Comparison of ENCODE assay signal across 16 cellular contexts in the genomic region with DNA sequence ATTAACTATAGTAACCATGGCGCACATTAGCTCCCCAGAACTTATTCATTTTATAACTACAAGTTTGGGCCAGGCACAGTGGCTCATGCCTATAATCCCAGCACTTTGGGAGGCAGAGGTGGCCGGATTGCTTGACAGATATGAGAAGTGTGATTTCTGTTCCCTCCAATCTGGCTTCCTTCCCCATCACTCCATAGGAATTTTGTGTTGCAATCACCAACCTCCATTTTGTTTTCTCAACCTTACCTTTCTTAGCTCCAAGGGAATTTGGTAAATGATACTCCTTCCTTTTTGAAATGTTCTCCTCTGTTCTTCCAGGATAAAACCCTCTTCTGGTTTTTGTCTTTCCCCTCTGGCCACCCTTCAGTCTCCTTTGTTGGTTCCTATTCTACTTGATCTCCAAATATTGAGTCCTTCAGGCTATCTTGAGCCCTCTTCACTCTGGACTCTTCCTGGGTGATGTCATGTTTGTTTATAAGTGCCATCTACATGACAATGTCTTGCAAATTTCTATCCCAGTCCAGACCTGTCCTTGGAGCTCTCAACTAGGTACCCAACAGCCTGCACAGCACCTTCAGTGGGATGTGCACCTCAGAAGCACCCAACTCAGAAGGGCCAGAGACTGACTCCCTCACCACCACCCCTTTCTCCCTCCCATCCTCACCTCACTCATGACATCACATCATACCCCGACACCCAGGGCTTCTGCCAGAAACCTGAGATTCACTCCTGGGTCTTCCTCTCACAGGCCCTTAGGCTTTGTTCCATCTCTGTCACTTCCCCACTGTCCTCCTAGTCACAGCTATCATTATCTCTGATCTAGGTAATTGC. TPM values are rescaled to one million over a fixed set of nuclear protein-coding genes. Genes with fewer than 3 reads are reported as not detected.
DNase-seq lines count a peak whose midpoint lies in the region; ATAC-seq, FAIRE-seq and TF ChIP-seq lines count a peak whose summit lies in the region.
"Had no signal": no experiment of that assay in that cellular context is flagged by ENCODE, and none has a peak within 500 bp of the region (broad histone marks: within the 10 kb centered on the region; RNA-seq: fewer than 3 reads in every experiment).

No MANE protein-coding gene starts in this region.

- H3K4me2 ChIP-seq in GM12878 (ENCODE audit: control insufficient read depth, insufficient read depth) (no peak overlapping the region), OCI-LY7 (ENCODE audit: low read length) (no peak overlapping the region)

- TF ChIP-seq CTCF in AG10803 (conservative IDR thresholded peaks at IDR 0.05; ENCODE audit: low read length) = no peak
- no peak for TF ChIP-seq CTCF in GM12878 (IDR thresholded peaks at IDR 0.05 in 2 of 3, conservative IDR thresholded peaks at IDR 0.05 in 1 of 3; ENCODE audit: control insufficient read depth in 2 of 3, extremely low read depth in 1 of 3, insufficient read depth in 1 of 3, low read depth in 3 of 3, low read length in 3 of 3)
- no peak for TF ChIP-seq CTCF in suprapubic skin (IDR thresholded peaks at IDR 0.05)
- TF ChIP-seq CTCF in OCI-LY7 (conservative IDR thresholded peaks at IDR 0.05; ENCODE audit: low read length) = no peak

- no peak for TF ChIP-seq EP300 in GM12878 (IDR thresholded peaks at IDR 0.05; ENCODE audit: borderline replicate concordance in 1 of 2, control insufficient read depth in 1 of 2, low read depth in 2 of 2, low read length in 2 of 2)
- no peak for TF ChIP-seq EP300 in suprapubic skin (IDR thresholded peaks at IDR 0.05)

- no peak overlapping the region for H3K9ac ChIP-seq in GM12878 (ENCODE audit: control insufficient read depth, insufficient read depth, low read length)

- BruUV-seq in GM12878 (replicated peaks; lab: Mats Ljungman, UMichigan) (no TSS peak), OCI-LY7 (replicated peaks; lab: Mats Ljungman, UMichigan) (no TSS peak)

- H3K27me3 ChIP-seq in GM12878 (replicated peaks in 1 of 2; ENCODE audit: control insufficient read depth in 2 of 2, insufficient read depth in 2 of 2, low read length in 1 of 2) (no peaks in the 10 kb centered on the region), suprapubic skin (no peaks in the 10 kb centered on the region)
- H3K27me3 ChIP-seq: gastroesophageal sphincter, vagina had no signal

- DNase-seq in AG10803 (ENCODE audit: low read depth) (peak; percentile 15), GM12891 (ENCODE audit: insufficient read length, low spot score) (no peak), GM12878 (ENCODE audit: low read depth, low spot score) (no peak), left colon (no peak), suprapubic skin (ENCODE audit: low spot score in 2 of 2) (no peak), OCI-LY7 (ENCODE audit: low spot score) (no peak)
- DNase-seq: activated naive CD4-positive, alpha-beta T cell treated with anti-CD3 and anti-CD28 coated beads for 36 hours; effector memory CD4-positive, alpha-beta T cell; H9; NCI-H1105 had no signal

- POLR2A ChIA-PET in GM12878 (lab: Charles Lee) (no interaction called here), OCI-LY7 (lab: Charles Lee) (interaction anchor here (0.6 to 0.7 kb wide), 2 partner anchors 16 to 1004 kb away, joined by 3 read pairs; no protein-coding TSS in a partner anchor)

- SMC1A ChIA-PET in GM12878 (lab: Charles Lee; ENCODE audit: uncharacterized antibody, unreplicated experiment) = no interaction called here

- no peaks in the 10 kb centered on the region for H4K20me1 ChIP-seq in GM12878 (ENCODE audit: control insufficient read depth, insufficient read depth)
- H4K20me1 ChIP-seq in OCI-LY7 (ENCODE audit: insufficient read depth, low read length) = no peaks in the 10 kb centered on the region

- no peak overlapping the region for H2AFZ ChIP-seq in GM12878 (ENCODE audit: control insufficient read depth, low read depth, low read length)
- no peak overlapping the region for H2AFZ ChIP-seq in OCI-LY7 (ENCODE audit: low read length)

- RAD21 ChIA-PET in GM12878 (lab: Charles Lee; ENCODE audit: unreplicated experiment) = no interaction called here

- peaks cover 3% of the 10 kb centered on the region for H3K79me2 ChIP-seq in GM12878 (ENCODE audit: control insufficient read depth, insufficient read depth, low read length)
- H3K79me2 ChIP-seq in OCI-LY7 (ENCODE audit: insufficient read depth, low read depth, low read length) = no peaks in the 10 kb centered on the region

- ATAC-seq in GM12878 = peak; percentile 50
- peak; percentile 28 for ATAC-seq in left colon
- no peak for ATAC-seq in GM21515 (IDR thresholded peaks at IDR 0.05; ENCODE audit: unreplicated experiment)
- ATAC-seq in GM18861 (IDR thresholded peaks at IDR 0.05; ENCODE audit: unreplicated experiment) = no peak
- ATAC-seq: gastroesophageal sphincter had no signal

- in situ Hi-C loops in GM12878 (cut with MboI) = no loop called here

- FAIRE-seq in GM12891 (lab: Jason Lieb, UNC) (no peak), GM12878 (lab: Jason Lieb, UNC) (no peak)
- FAIRE-seq: D721Med had no signal

- H3K9me3 ChIP-seq in GM12878 (replicated peaks; ENCODE audit: control insufficient read depth, insufficient read depth, low read length) (no peaks in the 10 kb centered on the region), suprapubic skin (no peaks in the 10 kb centered on the region), OCI-LY7 (ENCODE audit: low read length) (no peaks in the 10 kb centered on the region)
- H3K9me3 ChIP-seq: gastroesophageal sphincter, vagina had no signal

- 96% methylated on average over 3 of the region's 3 CpGs for WGBS in GM12878 (ENCODE audit: insufficient coverage, insufficient replicate concordance, low lambda C conversion rate, missing lambda C conversion rate)
- 96% methylated on average over 3 of the region's 3 CpGs for WGBS in suprapubic skin

- H3K4me1 ChIP-seq in GM12878 (ENCODE audit: control insufficient read depth, insufficient read depth, low read length) (no peaks in the 10 kb centered on the region), suprapubic skin (no peaks in the 10 kb centered on the region), OCI-LY7 (ENCODE audit: insufficient read depth, low read length, poor library complexity, severe bottlenecking) (no peaks in the 10 kb centered on the region)
- H3K4me1 ChIP-seq: vagina had no signal

- CTCF ChIA-PET in GM12878 (lab: Yijun Ruan, JAX) = interaction anchor here (1.2 kb wide), 1 partner anchor 30 kb away, joined by 3 read pairs; no protein-coding TSS in a partner anchor
- CTCF ChIA-PET in OCI-LY7 (lab: Charles Lee; ENCODE audit: unreplicated experiment) = no interaction called here

- H3K4me3 ChIP-seq in AG10803 (ENCODE audit: low read length) (no peak overlapping the region), GM12878 (no peak overlapping the region), suprapubic skin (no peak overlapping the region), OCI-LY7 (ENCODE audit: low read depth, low read length, poor library complexity, severe bottlenecking) (no peak overlapping the region)
- H3K4me3 ChIP-seq: gastroesophageal sphincter, SK-N-MC, vagina had no signal

- no peak for TF ChIP-seq RAD21 in GM12878 (IDR thresholded peaks at IDR 0.05; ENCODE audit: insufficient read depth, low read depth, low read length)

- no peak overlapping the region for H3K27ac ChIP-seq in GM12878 (ENCODE audit: control insufficient read depth, insufficient read depth)
- H3K27ac ChIP-seq in suprapubic skin = no peak overlapping the region
- no peak overlapping the region for H3K27ac ChIP-seq in OCI-LY7 (ENCODE audit: low read depth, low read length, poor library complexity, severe bottlenecking)
- H3K27ac ChIP-seq: gastroesophageal sphincter, SK-N-MC, vagina had no signal

- intact Hi-C loops in GM12878 (cut with micrococcal nuclease; ENCODE audit: unreplicated experiment) (no loop called here), left colon (cut with DNase I, micrococcal nuclease) (no loop called here), OCI-LY7 (cut with micrococcal nuclease; ENCODE audit: unreplicated experiment) (no loop called here)

- TF ChIP-seq POLR2A in GM12891 (IDR thresholded peaks at IDR 0.05; ENCODE audit: low read depth, low read length) = peak; percentile 64; the same call in 1 of the 2 replicates
- TF ChIP-seq POLR2A in GM12878 (IDR thresholded peaks at IDR 0.05; ENCODE audit: low read depth, low read length) = peak; percentile 43; the same call in 1 of the 2 replicates
- TF ChIP-seq POLR2A in suprapubic skin (IDR thresholded peaks at IDR 0.05) = no peak

- H3K9me2 ChIP-seq in OCI-LY7 (ENCODE audit: insufficient read depth, low read length) = no peaks in the 10 kb centered on the region

- peaks cover 4 to 18% of the 10 kb centered on the region in 2 experiments for H3K36me3 ChIP-seq in GM12878 (ENCODE audit: control insufficient read depth in 2 of 2, insufficient read depth in 2 of 2, low read length in 1 of 2)
- H3K36me3 ChIP-seq in suprapubic skin = peaks cover 42% of the 10 kb centered on the region
- peaks cover 38% of the 10 kb centered on the region for H3K36me3 ChIP-seq in OCI-LY7 (ENCODE audit: insufficient read depth, low read length)

RNA-seq across cellular contexts. Expression of gene TXN, which starts 14.6 kb away (rescaled TPM):
- 379 TPM for polyA plus RNA-seq in GM12891 (2012; ENCODE audit: low read depth, missing spikeins)
- total RNA-seq in GM12878 (2013; cell fraction: nucleolus; rRNA removed) = 33.5 and 41.0 TPM in 2 replicates
- 309 and 324 TPM in 2 replicates for total RNA-seq in GM12878 (2014; rRNA removed)
- total RNA-seq in GM12878 (2014; rRNA removed; fragmentation: Illumina TruSeq; extraction: Trizol) = 434 and 441 TPM in 2 replicates
- 359 and 374 TPM in 2 replicates for total RNA-seq in GM12878 (2021)
- polyA plus RNA-seq in GM12878 (2011; ENCODE audit: low read depth) = 583 TPM
- 704 and 840 TPM in 2 replicates for polyA plus RNA-seq in GM12878 (2011; rRNA removed)
- 373 and 435 TPM in 2 replicates for polyA plus RNA-seq in GM12878 (2011; cell fraction: cytosol; rRNA removed)
- polyA plus RNA-seq in GM12878 (2011; cell fraction: nucleus; rRNA removed) = 189 and 231 TPM in 2 replicates
- polyA plus RNA-seq in GM12878 (2012) = 330 and 336 TPM in 2 replicates
- polyA plus RNA-seq in GM12878 (2014; fragmentation: Illumina TruSeq; extraction: Trizol) = 596 and 678 TPM in 2 replicates
- polyA plus RNA-seq in GM12878 (2014; fragmentation: Nextera tagmentation; extraction: Ambion mirVana) = 1,000 to 10,000 TPM; 2,263 to 2,304 TPM
- 345 and 460 TPM in 2 replicates for polyA plus RNA-seq in GM12878 (2014; rRNA removed)
- polyA plus RNA-seq in GM12878 (2016; fragmentation: Nextera tagmentation; extraction: Ambion mirVana) = 1,000 to 10,000 TPM; 1,248 to 1,349 TPM
- 124 and 150 TPM in 2 replicates for polyA minus RNA-seq in GM12878 (2011; rRNA and poly(A)+ RNA removed)
- polyA minus RNA-seq in GM12878 (2011; cell fraction: cytosol; rRNA and poly(A)+ RNA removed) = 43.7 and 51.6 TPM in 2 replicates
- 26.1 and 30.3 TPM in 2 replicates for polyA minus RNA-seq in GM12878 (2011; cell fraction: nucleus; rRNA and poly(A)+ RNA removed)
- 100 to 1,000 TPM; 373 to 609 TPM for total RNA-seq in left colon
- total RNA-seq in suprapubic skin = 100 to 1,000 TPM; 126 to 214 (median 154) TPM
- 82.5 and 120 TPM in 2 replicates for total RNA-seq in OCI-LY7 (2014; rRNA removed; shearing (Covaris generic))
- total RNA-seq in OCI-LY7 (2022) = 135 and 165 TPM in 2 replicates

RNA-seq across cellular contexts. Expression of gene C9orf152, which starts 33.7 kb away (rescaled TPM):
- polyA plus RNA-seq in GM12891 (2012; ENCODE audit: low read depth, missing spikeins) = not detected
- not detected in 2 replicates for total RNA-seq in GM12878 (2013; cell fraction: nucleolus; rRNA removed)
- total RNA-seq in GM12878 (2014; rRNA removed) (not detected in 2 replicates), GM12878 (2014; rRNA removed; fragmentation: Illumina TruSeq; extraction: Trizol) (not detected in 2 replicates), GM12878 (2021) (not detected in 2 replicates), left colon (10 to 100 TPM; 54.3 to 62.0 TPM), suprapubic skin (10 to 100 TPM in 2 of 4 donors, 1 to 10 TPM in 2; 8.6 to 14.9 (median 10.9) TPM), OCI-LY7 (2022) (not detected in 2 replicates)
- not detected for polyA plus RNA-seq in GM12878 (2011; ENCODE audit: low read depth)
- polyA plus RNA-seq in GM12878 (2011; rRNA removed) (0.04 TPM in 1 of 2 replicates, not detected in the other), GM12878 (2014; fragmentation: Illumina TruSeq; extraction: Trizol) (not detected in 2 replicates), GM12878 (2014; fragmentation: Nextera tagmentation; extraction: Ambion mirVana) (not detected), GM12878 (2014; rRNA removed) (not detected in 2 replicates), GM12878 (2016; fragmentation: Nextera tagmentation; extraction: Ambion mirVana) (not detected)
- not detected in 2 replicates for polyA plus RNA-seq in GM12878 (2011; cell fraction: cytosol; rRNA removed)
- polyA plus RNA-seq in GM12878 (2011; cell fraction: nucleus; rRNA removed) = not detected in 2 replicates
- 0.04 and 0.16 TPM in 2 replicates for polyA plus RNA-seq in GM12878 (2012)
- not detected in 2 replicates for polyA minus RNA-seq in GM12878 (2011; rRNA and poly(A)+ RNA removed)
- not detected in 2 replicates for polyA minus RNA-seq in GM12878 (2011; cell fraction: cytosol; rRNA and poly(A)+ RNA removed)
- polyA minus RNA-seq in GM12878 (2011; cell fraction: nucleus; rRNA and poly(A)+ RNA removed) = 0.12 TPM in 1 of 2 replicates, not detected in the other
- total RNA-seq in OCI-LY7 (2014; rRNA removed; shearing (Covaris generic)) = not detected in 2 replicates
- total RNA-seq: activated naive CD4-positive, alpha-beta T cell treated with anti-CD3 and anti-CD28 coated beads for 36 hours; H9 had no signal

Comparison
In these comparisons a context has a peak if more than half of its experiments do, and no peak if none do; other contexts are left out.
1. POLR2A ChIP-seq: peak in GM12891 (single experiment) and GM12878 (single experiment); none in suprapubic skin (0 of 2).
2. ATAC-seq: peak in GM12878 (single experiment) and left colon (single experiment); none in GM21515 (single experiment) and GM18861 (single experiment).
3. RNA of gene C9orf152, which starts 33.7 kb away (total RNA-seq): 54.3 to 62.0 TPM in left colon and 8.6 to 14.9 TPM in suprapubic skin; not detected in GM12878 and not detected in OCI-LY7; every median in the first group is over 4 times any median in the second.